Comparison of ENCODE assay signal across 18 cellular contexts in genomic region chr6:7292856-7293255, GRCh38. TPM values are rescaled to one million over a fixed set of nuclear protein-coding genes. Genes with fewer than 3 reads are reported as not detected.
A peak's percentile ranks its signal among the peaks of the same experiment; 100 is the strongest.
DNase-seq lines count a peak whose midpoint lies in the region; ATAC-seq and TF ChIP-seq lines count a peak whose summit lies in the region.
"Had no signal": no experiment of that assay in that cellular context is flagged by ENCODE, and none has a peak within 500 bp of the region (broad histone marks: within the 10 kb centered on the region; RNA-seq: fewer than 3 reads in every experiment).

No MANE protein-coding gene starts in this region.

- H3K4me1 Mint-ChIP-seq in MCF 10A (ENCODE audit: insufficient read depth, unreplicated experiment) (no peaks in the 10 kb centered on the region), HFFc6 (ENCODE audit: low read depth) (no peaks in the 10 kb centered on the region)
- no peaks in the 10 kb centered on the region for H3K4me1 Mint-ChIP-seq in dendritic cell treated with granulocyte-macrophage colony-stimulating factor and Interleukin-4, amounts not matched to agents 40 ng/mL and 50 ng/mL, for 4 days (ENCODE audit: low read depth)

- 61 to 98% (median 76%) methylated on average over 3 of the region's 3 CpGs for WGBS in spleen, 5 donors
- WGBS in tibial nerve, 2 donors, result 68 to 69% methylated on average over 3 of the region's 3 CpGs

- TF ChIP-seq POLR2A in breast epithelium (IDR thresholded peaks at IDR 0.05), result no peak
- TF ChIP-seq POLR2A in spleen (IDR thresholded peaks at IDR 0.05), result no peak
- no peak for TF ChIP-seq POLR2A in tibial nerve (IDR thresholded peaks at IDR 0.05)

- TF ChIP-seq EP300 in tibial nerve (IDR thresholded peaks at IDR 0.05), result no peak

- TF ChIP-seq CTCF in MCF 10A (IDR thresholded peaks at IDR 0.05; ENCODE audit: unreplicated experiment) (no peak), breast epithelium (IDR thresholded peaks at IDR 0.05) (no peak), HFFc6 (IDR thresholded peaks at IDR 0.05) (no peak), spleen (IDR thresholded peaks at IDR 0.05 in 8 of 11, conservative IDR thresholded peaks at IDR 0.05 in 3 of 11) (no peak), tibial nerve (IDR thresholded peaks at IDR 0.05) (no peak)

- H3K27ac ChIP-seq in breast epithelium (no peak overlapping the region), spleen (peak overlapping the region in 5 of 8 donors; percentile 25 to 70 (median 29)), tibial nerve (no peak overlapping the region)
- H3K27ac ChIP-seq: A549, PC-9 had no signal

- H3K36me3 Mint-ChIP-seq in MCF 10A (ENCODE audit: insufficient read depth, unreplicated experiment) (peaks cover 91% of the 10 kb centered on the region), HFFc6 (ENCODE audit: low read depth) (peaks cover 24% of the 10 kb centered on the region)
- H3K36me3 Mint-ChIP-seq in dendritic cell treated with granulocyte-macrophage colony-stimulating factor and Interleukin-4, amounts not matched to agents 40 ng/mL and 50 ng/mL, for 4 days (ENCODE audit: low read depth), result peaks cover 87% of the 10 kb centered on the region

- H3K27me3 ChIP-seq in breast epithelium (no peaks in the 10 kb centered on the region), spleen (replicated peaks in 1 of 7) (no peaks in the 10 kb centered on the region), tibial nerve (no peaks in the 10 kb centered on the region)

- intact Hi-C loops in MCF 10A (cut with micrococcal nuclease) (no loop called here), breast epithelium (cut with DNase I; ENCODE audit: low total_unique reads) (no loop called here), spleen (cut with DNase I; ENCODE audit: low total_unique reads) (no loop called here)
- intact Hi-C loops in dendritic cell treated with granulocyte-macrophage colony-stimulating factor and Interleukin-4, amounts not matched to agents 40 ng/mL and 50 ng/mL, for 4 days (cut with micrococcal nuclease), result no loop called here

- H3K9me3 Mint-ChIP-seq in MCF 10A (ENCODE audit: unreplicated experiment) (no peaks in the 10 kb centered on the region), HFFc6 (no peaks in the 10 kb centered on the region)
- H3K9me3 Mint-ChIP-seq in dendritic cell treated with granulocyte-macrophage colony-stimulating factor and Interleukin-4, amounts not matched to agents 40 ng/mL and 50 ng/mL, for 4 days, result no peaks in the 10 kb centered on the region

- H3K4me3 Mint-ChIP-seq in MCF 10A (ENCODE audit: unreplicated experiment), result no peak overlapping the region
- no peak overlapping the region for H3K4me3 Mint-ChIP-seq in HFFc6
- no peak overlapping the region for H3K4me3 Mint-ChIP-seq in dendritic cell treated with granulocyte-macrophage colony-stimulating factor and Interleukin-4, amounts not matched to agents 40 ng/mL and 50 ng/mL, for 4 days

- H3K36me3 ChIP-seq in breast epithelium (peaks cover 2% of the 10 kb centered on the region), spleen (peaks cover 0 to 100% (median 84%) of the 10 kb centered on the region in 6 donors), tibial nerve (peaks cover 2 to 88% (median 15%) of the 10 kb centered on the region in 3 donors)

- H3K9me3 ChIP-seq in breast epithelium (no peaks in the 10 kb centered on the region), spleen (no peaks in the 10 kb centered on the region), tibial nerve (no peaks in the 10 kb centered on the region)
- H3K9me3 ChIP-seq: A549 had no signal

- no peaks in the 10 kb centered on the region for H3K27me3 Mint-ChIP-seq in MCF 10A (ENCODE audit: insufficient read depth, unreplicated experiment)
- H3K27me3 Mint-ChIP-seq in HFFc6 (ENCODE audit: insufficient read depth), result no peaks in the 10 kb centered on the region; the same call in 1 of the 2 replicates
- H3K27me3 Mint-ChIP-seq in dendritic cell treated with granulocyte-macrophage colony-stimulating factor and Interleukin-4, amounts not matched to agents 40 ng/mL and 50 ng/mL, for 4 days, result no peaks in the 10 kb centered on the region

- H3K4me3 ChIP-seq in breast epithelium (no peak overlapping the region), spleen (no peak overlapping the region), tibial nerve (no peak overlapping the region)
- H3K4me3 ChIP-seq: A549, PC-9 had no signal

- DNase-seq in MCF 10A (ENCODE audit: unreplicated experiment), result no peak
- DNase-seq in breast epithelium (ENCODE audit: low spot score in 2 of 2), result no peak
- DNase-seq in HFFc6, result no peak
- DNase-seq in spleen, result no peak
- no peak for DNase-seq in tibial nerve (ENCODE audit: low spot score in 2 of 2)
- DNase-seq: COR-L47, GF-D8, KG1, NCI-H1436, NCI-H2029, NCI-H2171 treated with DMSO at 0.1 percent for 48 hours, NCI-H510A, NCI-H774, PC-9 had no signal

- no TSS peak for BruUV-seq in MCF 10A (replicated peaks; lab: Mats Ljungman, UMichigan)

- CTCF ChIA-PET in MCF 10A (lab: Yijun Ruan, JAX), result interaction anchor here (0.6 to 3.3 kb wide), 2 partner anchors 17 to 1099 kb away, joined by 4 to 11 read pairs; no protein-coding TSS in a partner anchor

- H3K4me1 ChIP-seq in breast epithelium (no peaks in the 10 kb centered on the region), spleen (peaks cover 0 to 4% (median 0%) of the 10 kb centered on the region in 6 donors), tibial nerve (no peaks in the 10 kb centered on the region)
- H3K4me1 ChIP-seq: A549 had no signal

- POLR2A ChIA-PET in MCF 10A (lab: Yijun Ruan, JAX), result interaction anchor here (0.6 to 1.6 kb wide), 6 partner anchors 10 to 467 kb away, joined by 3 to 4 read pairs (median 3); no protein-coding TSS in a partner anchor

- H3K27ac Mint-ChIP-seq in MCF 10A (ENCODE audit: low read depth, unreplicated experiment) (peak overlapping the region; percentile 9), HFFc6 (peak overlapping the region; percentile 5; the same call in 1 of the 2 replicates)
- peak overlapping the region; percentile 10 for H3K27ac Mint-ChIP-seq in dendritic cell treated with granulocyte-macrophage colony-stimulating factor and Interleukin-4, amounts not matched to agents 40 ng/mL and 50 ng/mL, for 4 days

- ATAC-seq in HG03095 (IDR thresholded peaks at IDR 0.05; ENCODE audit: unreplicated experiment) (no peak), GM21423 (IDR thresholded peaks at IDR 0.05; ENCODE audit: unreplicated experiment) (no peak)
- ATAC-seq: A549 had no signal

RNA-seq across cellular contexts. Expression of gene SSR1, which starts 20.1 kb away (rescaled TPM):
- 318 and 396 TPM in 2 replicates for total RNA-seq in MCF 10A (2022)
- total RNA-seq in breast epithelium, result 10 to 100 TPM; 52.2 to 53.6 (median 53.4) TPM
- total RNA-seq in HFFc6 (2021; fragmentation: NEBNext Ultra II Directional; extraction: Animal tissue kit (Norgen Biotek cat#: 25700)), result 100 to 1,000 TPM; 279 to 334 (median 307) TPM
- total RNA-seq in spleen, result 100 to 1,000 TPM in 4 of 7 donors, 10 to 100 TPM in 3; 70.7 to 132 (median 114) TPM
- 10 to 100 TPM; 15.8 to 21.8 (median 20.9) TPM for polyA plus RNA-seq in spleen
- 10 to 100 TPM; 30.8 to 68.2 (median 51.5) TPM for total RNA-seq in tibial nerve

Comparison
In these comparisons a context has a peak if more than half of its experiments do, and no peak if none do; other contexts are left out.
1. H3K27ac ChIP-seq: peak in spleen (5 of 8); none in breast epithelium (0 of 2) and tibial nerve (0 of 4).
2. Peak in every context shown above with its lines, with median percentiles within 50 percentile points of each other: H3K27ac Mint-ChIP-seq.